Comparison of ENCODE assay signal across 18 cellular contexts in genomic region chr3:49661281-49661680, GRCh38.
"Had no signal": no experiment of that assay in that cellular context is flagged by ENCODE, and none has a peak within 500 bp of the region (broad histone marks: within the 10 kb centered on the region; RNA-seq: fewer than 3 reads in every experiment).

No MANE protein-coding gene starts in this region.

- H3K27me3 Mint-ChIP-seq: activated B cell treated with CpG ODN at 0.5 μM for 24 hours; activated CD4-positive, alpha-beta memory T cell treated with anti-CD3 and anti-CD28 coated beads for 36 hours; activated naive CD8-positive, alpha-beta T cell had no signal

- H3K27ac Mint-ChIP-seq: activated B cell treated with CpG ODN at 0.5 μM for 24 hours; activated CD4-positive, alpha-beta memory T cell treated with anti-CD3 and anti-CD28 coated beads for 36 hours; activated naive CD8-positive, alpha-beta T cell; endodermal cell; memory B cell had no signal

- DNase-seq: activated B cell treated with CpG ODN at 0.5 μM for 24 hours; activated CD4-positive, alpha-beta memory T cell treated with anti-CD3 and anti-CD28 coated beads for 36 hours; activated CD4-positive, alpha-beta T cell treated with anti-CD3 and anti-CD28 coated beads for 4 hours; activated T-cell treated with anti-CD3 and anti-CD28 coated beads for 4 hours; brain microvascular endothelial cell; central memory CD4-positive, alpha-beta T cell; endodermal cell; head of caudate nucleus; left ventricle myocardium superior; right cardiac atrium; stimulated activated CD4-positive, alpha-beta T cell treated with anti-CD3 and anti-CD28 coated beads, Interleukin-2, amount 100 ng/mL, for 24 hours; stimulated activated naive CD8-positive, alpha-beta T cell treated with anti-CD3 and anti-CD28 coated beads, Interleukin-15, Interleukin-2, amounts not matched to agents 100 U/mL and 50 U/mL, for 24 hours; uterus had no signal

- H3K27ac ChIP-seq: brain microvascular endothelial cell, prostate gland, tibial nerve, uterus had no signal

- H3K36me3 ChIP-seq: brain microvascular endothelial cell, prostate gland, uterus had no signal

- H3K4me1 Mint-ChIP-seq: activated B cell treated with CpG ODN at 0.5 μM for 24 hours, endodermal cell had no signal

- H3K9me3 Mint-ChIP-seq: activated B cell treated with CpG ODN at 0.5 μM for 24 hours; activated CD4-positive, alpha-beta memory T cell treated with anti-CD3 and anti-CD28 coated beads for 36 hours; endodermal cell; memory B cell; neural crest cell had no signal

- H3K4me3 ChIP-seq: prostate gland, tibial nerve, uterus had no signal

- H3K27me3 ChIP-seq: brain microvascular endothelial cell, uterus had no signal

- H3K4me3 Mint-ChIP-seq: activated B cell treated with CpG ODN at 0.5 μM for 24 hours; activated CD4-positive, alpha-beta memory T cell treated with anti-CD3 and anti-CD28 coated beads for 36 hours; activated naive CD8-positive, alpha-beta T cell; endodermal cell; memory B cell; neural crest cell had no signal

- H3K9me3 ChIP-seq: prostate gland, tibial nerve, uterus had no signal

- ATAC-seq: left ventricle myocardium superior; right cardiac atrium; stimulated activated naive CD8-positive, alpha-beta T cell treated with anti-CD3 and anti-CD28 coated beads, Interleukin-15, Interleukin-2, amounts not matched to agents 100 U/mL and 50 U/mL, for 24 hours had no signal

- H3K4me1 ChIP-seq: prostate gland, tibial nerve, uterus had no signal
